1 cellular context compared by ENCODE assay signal in genomic region chr2:9654429-9655100, GRCh38.
TF ChIP-seq lines count a peak whose summit lies in the region.

No MANE protein-coding gene starts in this region.

TF ChIP-seq in K562, 482 proteins besides CTCF, POLR2A, EP300 and RAD21:
- TF ChIP-seq EP400 (IDR thresholded peaks at IDR 0.05) (no peak), E4F1 (CRISPR knock-in tag; IDR thresholded peaks at IDR 0.05; ENCODE audit: borderline replicate concordance) (no peak), HNRNPK (IDR thresholded peaks at IDR 0.05; ENCODE audit: low read depth, low read length, poor library complexity, severe bottlenecking) (no peak), NCOA1 (IDR thresholded peaks at IDR 0.05; ENCODE audit: low read depth) (no peak), CREM (IDR thresholded peaks at IDR 0.05; ENCODE audit: low read depth) (0 out of 2 replicates have a peak, but pooled peaks have one; percentile 17), NFIC (IDR thresholded peaks at IDR 0.05) (peak; percentile 88), PKNOX1 (IDR thresholded peaks at IDR 0.05) (peak; percentile 11; the same call in 1 of the 2 replicates), ZNF282 (CRISPR knock-in tag; IDR thresholded peaks at IDR 0.05) (no peak), ZNF316 (IDR thresholded peaks at IDR 0.05) (no peak), STAT5B (CRISPR knock-in tag; IDR thresholded peaks at IDR 0.05) (no peak), CBFB (CRISPR knock-in tag; IDR thresholded peaks at IDR 0.05) (no peak), CREB3 (tag; conservative IDR thresholded peaks at IDR 0.05; ENCODE audit: low read depth) (no peak), ZNF766 (CRISPR knock-in tag; conservative IDR thresholded peaks at IDR 0.05) (no peak), ZFP36 (IDR thresholded peaks at IDR 0.05; ENCODE audit: low read depth, low read length, partially characterized antibody) (no peak)
TF ChIP-seq in K562: peak in this region for 3.
